Comparison of ENCODE assay signal across 21 cellular contexts in genomic region chr1:26269198-26269550, GRCh38. TPM values are rescaled to one million over a fixed set of nuclear protein-coding genes. Genes with fewer than 3 reads are reported as not detected.
DNase-seq lines count a peak whose midpoint lies in the region; ATAC-seq and TF ChIP-seq lines count a peak whose summit lies in the region.
"Had no signal": no experiment of that assay in that cellular context is flagged by ENCODE, and none has a peak within 500 bp of the region (broad histone marks: within the 10 kb centered on the region; RNA-seq: fewer than 3 reads in every experiment).

No MANE protein-coding gene starts in this region.

- H3K4me3 Mint-ChIP-seq in activated CD8-positive, alpha-beta T cell treated with anti-CD3 and anti-CD28 coated beads, Interleukin-2, amount 10 ng/mL, durations not matched to agents 7 days and 5 days, result no peak overlapping the region
- H3K4me3 Mint-ChIP-seq in activated CD8-positive, alpha-beta T cell treated with anti-CD3 and anti-CD28 coated beads for 36 hours, result no peak overlapping the region
- H3K4me3 Mint-ChIP-seq in neural crest cell, result no peak overlapping the region
- H3K4me3 Mint-ChIP-seq: CD14-positive monocyte; CD8-positive, alpha-beta memory T cell had no signal

- H3K36me3 Mint-ChIP-seq in activated CD8-positive, alpha-beta T cell treated with anti-CD3 and anti-CD28 coated beads, Interleukin-2, amount 10 ng/mL, durations not matched to agents 7 days and 5 days (ENCODE audit: low read depth), result peaks cover 71% of the 10 kb centered on the region
- H3K36me3 Mint-ChIP-seq in activated CD8-positive, alpha-beta T cell treated with anti-CD3 and anti-CD28 coated beads for 36 hours (ENCODE audit: low read depth), result peaks cover 65% of the 10 kb centered on the region
- H3K36me3 Mint-ChIP-seq in neural crest cell (ENCODE audit: low read depth), result peaks cover 36% of the 10 kb centered on the region

- no peaks in the 10 kb centered on the region for H4K20me1 ChIP-seq in Karpas-422 (ENCODE audit: insufficient read depth, low read depth, low read length)

- no peak overlapping the region for H3K4me3 ChIP-seq in Karpas-422 (ENCODE audit: low read length)
- H3K4me3 ChIP-seq: SK-N-MC had no signal

- POLR2A ChIA-PET in activated CD8-positive, alpha-beta T cell treated with anti-CD3 and anti-CD28 coated beads, Interleukin-2, amount 10 ng/mL, durations not matched to agents 7 days and 5 days (lab: Charles Lee), result no interaction called here
- POLR2A ChIA-PET in activated CD8-positive, alpha-beta T cell treated with anti-CD3 and anti-CD28 coated beads for 36 hours (lab: Charles Lee), result interaction anchor here (1.1 kb wide), 1 partner anchor 197 kb away, joined by 3 read pairs; no protein-coding TSS in a partner anchor

- no peak overlapping the region for H3K9ac ChIP-seq in Karpas-422 (ENCODE audit: low read length)

- H3K9me3 Mint-ChIP-seq in activated CD8-positive, alpha-beta T cell treated with anti-CD3 and anti-CD28 coated beads, Interleukin-2, amount 10 ng/mL, durations not matched to agents 7 days and 5 days (ENCODE audit: insufficient read depth), result peaks cover 12% of the 10 kb centered on the region
- peaks cover 11% of the 10 kb centered on the region for H3K9me3 Mint-ChIP-seq in activated CD8-positive, alpha-beta T cell treated with anti-CD3 and anti-CD28 coated beads for 36 hours
- H3K9me3 Mint-ChIP-seq in neural crest cell, result no peaks in the 10 kb centered on the region

- H3K36me3 ChIP-seq in Karpas-422 (ENCODE audit: insufficient read depth, low read length), result peaks cover 62% of the 10 kb centered on the region

- H3K9me3 ChIP-seq in Karpas-422 (ENCODE audit: low read length), result peaks cover 11% of the 10 kb centered on the region
- H3K9me3 ChIP-seq: BE2C had no signal

- no peaks in the 10 kb centered on the region for H3K4me1 ChIP-seq in Karpas-422 (ENCODE audit: low read length)
- H3K4me1 ChIP-seq: BE2C had no signal

- peaks cover 1% of the 10 kb centered on the region for H3K4me1 Mint-ChIP-seq in activated CD8-positive, alpha-beta T cell treated with anti-CD3 and anti-CD28 coated beads, Interleukin-2, amount 10 ng/mL, durations not matched to agents 7 days and 5 days (ENCODE audit: low read depth)
- H3K4me1 Mint-ChIP-seq in activated CD8-positive, alpha-beta T cell treated with anti-CD3 and anti-CD28 coated beads for 36 hours (ENCODE audit: low read depth), result peaks cover 8% of the 10 kb centered on the region
- H3K4me1 Mint-ChIP-seq in neural crest cell, result no peaks in the 10 kb centered on the region

- H3K27ac ChIP-seq in Karpas-422 (ENCODE audit: low read length), result no peak overlapping the region
- H3K27ac ChIP-seq: SK-N-MC had no signal

- no peak for TF ChIP-seq CTCF in activated CD8-positive, alpha-beta T cell treated with anti-CD3 and anti-CD28 coated beads for 36 hours (IDR thresholded peaks at IDR 0.05)
- TF ChIP-seq CTCF in neural crest cell (conservative IDR thresholded peaks at IDR 0.05), result no peak

- H3K4me2 ChIP-seq in Karpas-422 (ENCODE audit: low read depth, low read length, poor library complexity, severe bottlenecking), result no peak overlapping the region

- no peaks in the 10 kb centered on the region for H3K27me3 Mint-ChIP-seq in activated CD8-positive, alpha-beta T cell treated with anti-CD3 and anti-CD28 coated beads, Interleukin-2, amount 10 ng/mL, durations not matched to agents 7 days and 5 days (ENCODE audit: low read depth)
- no peaks in the 10 kb centered on the region for H3K27me3 Mint-ChIP-seq in activated CD8-positive, alpha-beta T cell treated with anti-CD3 and anti-CD28 coated beads for 36 hours
- H3K27me3 Mint-ChIP-seq in neural crest cell (ENCODE audit: low read depth), result no peaks in the 10 kb centered on the region
- H3K27me3 Mint-ChIP-seq: CD8-positive, alpha-beta memory T cell had no signal

- peaks cover 13% of the 10 kb centered on the region; the same call in 1 of the 2 replicates for H3K79me2 ChIP-seq in Karpas-422 (ENCODE audit: low read length)

- peak overlapping the region; percentile 45 for H3K27ac Mint-ChIP-seq in activated CD8-positive, alpha-beta T cell treated with anti-CD3 and anti-CD28 coated beads, Interleukin-2, amount 10 ng/mL, durations not matched to agents 7 days and 5 days
- no peak overlapping the region for H3K27ac Mint-ChIP-seq in activated CD8-positive, alpha-beta T cell treated with anti-CD3 and anti-CD28 coated beads for 36 hours
- peak overlapping the region; percentile 81 for H3K27ac Mint-ChIP-seq in neural crest cell (ENCODE audit: unreplicated experiment)

- H2AFZ ChIP-seq in Karpas-422 (ENCODE audit: low read length), result no peak overlapping the region

- no peaks in the 10 kb centered on the region for H3K9me2 ChIP-seq in Karpas-422 (replicated peaks; ENCODE audit: insufficient read depth, low read length)

- no peak for ATAC-seq in activated CD8-positive, alpha-beta T cell treated with anti-CD3 and anti-CD28 coated beads, Interleukin-2, amount 10 ng/mL, durations not matched to agents 7 days and 5 days
- no peak for ATAC-seq in activated CD8-positive, alpha-beta T cell treated with anti-CD3 and anti-CD28 coated beads for 36 hours

- intact Hi-C loops in activated CD8-positive, alpha-beta T cell treated with anti-CD3 and anti-CD28 coated beads for 36 hours (cut with micrococcal nuclease), result no loop called here

- DNase-seq in activated CD8-positive, alpha-beta T cell treated with anti-CD3 and anti-CD28 coated beads, Interleukin-2, amount 10 ng/mL, durations not matched to agents 7 days and 5 days, result no peak
- no peak for DNase-seq in activated CD8-positive, alpha-beta T cell treated with anti-CD3 and anti-CD28 coated beads for 36 hours
- DNase-seq in Karpas-422 (peak; percentile 38), neural crest cell (ENCODE audit: low read depth, low spot score) (no peak), kidney tubule cell (ENCODE audit: low spot score) (no peak), hypothalamus (lab: John Stamatoyannopoulos, UW) (no peak)
- DNase-seq: 8988T; ACHN; BE2C; CD8-positive, alpha-beta memory T cell; DMS79 treated with DMSO at 0.1 percent for 48 hours; GF-D8; KBM-7; MM.1S; NCI-H2029; NCI-H446; NCI-H524 treated with DMSO at 0.1 percent for 48 hours; NCI-H774; SIG-M5 had no signal

- CTCF ChIA-PET in activated CD8-positive, alpha-beta T cell treated with anti-CD3 and anti-CD28 coated beads, Interleukin-2, amount 10 ng/mL, durations not matched to agents 7 days and 5 days (lab: Charles Lee), result interaction anchor here (1.1 kb wide), 1 partner anchor 34 kb away, joined by 3 read pairs; no protein-coding TSS in a partner anchor
- CTCF ChIA-PET in activated CD8-positive, alpha-beta T cell treated with anti-CD3 and anti-CD28 coated beads for 36 hours (lab: Charles Lee), result interaction anchor here (3.1 kb wide), 1 partner anchor 53 kb away, joined by 12 read pairs; no protein-coding TSS in a partner anchor

- H3K27me3 ChIP-seq in Karpas-422 (ENCODE audit: low read length), result no peaks in the 10 kb centered on the region
- H3K27me3 ChIP-seq: BE2C had no signal

RNA-seq across cellular contexts. Expression of gene SH3BGRL3, which starts 10.7 kb away (rescaled TPM):
- 100 to 1,000 TPM; 795 to 814 TPM for total RNA-seq in activated CD8-positive, alpha-beta T cell treated with anti-CD3 and anti-CD28 coated beads, Interleukin-2, amount 10 ng/mL, durations not matched to agents 7 days and 5 days
- 100 to 1,000 TPM; 309 to 316 TPM for total RNA-seq in activated CD8-positive, alpha-beta T cell treated with anti-CD3 and anti-CD28 coated beads for 36 hours
- total RNA-seq in Karpas-422 (2014; rRNA removed; shearing (Covaris generic); ENCODE audit: low replicate concordance), result 108 and 143 TPM in 2 replicates
- 97.9 and 100 TPM in 2 replicates for total RNA-seq in neural crest cell

RNA-seq across cellular contexts. Expression of gene CEP85, which starts 35.2 kb away (rescaled TPM):
- 10 to 100 TPM; 48.7 to 49.1 TPM for total RNA-seq in activated CD8-positive, alpha-beta T cell treated with anti-CD3 and anti-CD28 coated beads, Interleukin-2, amount 10 ng/mL, durations not matched to agents 7 days and 5 days
- 10 to 100 TPM; 32.8 to 33.7 TPM for total RNA-seq in activated CD8-positive, alpha-beta T cell treated with anti-CD3 and anti-CD28 coated beads for 36 hours
- 23.8 and 31.5 TPM in 2 replicates for total RNA-seq in Karpas-422 (2014; rRNA removed; shearing (Covaris generic); ENCODE audit: low replicate concordance)
- 46.6 and 48.0 TPM in 2 replicates for total RNA-seq in neural crest cell

RNA-seq across cellular contexts. Expression of gene UBXN11, which starts 37.3 kb away (rescaled TPM):
- 10 to 100 TPM; 34.4 to 40.9 TPM for total RNA-seq in activated CD8-positive, alpha-beta T cell treated with anti-CD3 and anti-CD28 coated beads, Interleukin-2, amount 10 ng/mL, durations not matched to agents 7 days and 5 days
- 10 to 100 TPM; 24.9 to 26.0 TPM for total RNA-seq in activated CD8-positive, alpha-beta T cell treated with anti-CD3 and anti-CD28 coated beads for 36 hours
- total RNA-seq in Karpas-422 (2014; rRNA removed; shearing (Covaris generic); ENCODE audit: low replicate concordance), result 20.7 and 56.0 TPM in 2 replicates
- total RNA-seq in neural crest cell, result 33.5 and 35.5 TPM in 2 replicates

RNA-seq across cellular contexts. Expression of gene CD52, which starts 48.6 kb away (rescaled TPM):
- 1,000 to 10,000 TPM; 1,112 to 1,180 TPM for total RNA-seq in activated CD8-positive, alpha-beta T cell treated with anti-CD3 and anti-CD28 coated beads, Interleukin-2, amount 10 ng/mL, durations not matched to agents 7 days and 5 days
- total RNA-seq in activated CD8-positive, alpha-beta T cell treated with anti-CD3 and anti-CD28 coated beads for 36 hours, result 100 to 1,000 TPM; 324 to 344 TPM
- 614 and 735 TPM in 2 replicates for total RNA-seq in Karpas-422 (2014; rRNA removed; shearing (Covaris generic); ENCODE audit: low replicate concordance)
- total RNA-seq in neural crest cell, result not detected in 2 replicates
